ENCODE assay signal across 1 cellular context in the genomic region with DNA sequence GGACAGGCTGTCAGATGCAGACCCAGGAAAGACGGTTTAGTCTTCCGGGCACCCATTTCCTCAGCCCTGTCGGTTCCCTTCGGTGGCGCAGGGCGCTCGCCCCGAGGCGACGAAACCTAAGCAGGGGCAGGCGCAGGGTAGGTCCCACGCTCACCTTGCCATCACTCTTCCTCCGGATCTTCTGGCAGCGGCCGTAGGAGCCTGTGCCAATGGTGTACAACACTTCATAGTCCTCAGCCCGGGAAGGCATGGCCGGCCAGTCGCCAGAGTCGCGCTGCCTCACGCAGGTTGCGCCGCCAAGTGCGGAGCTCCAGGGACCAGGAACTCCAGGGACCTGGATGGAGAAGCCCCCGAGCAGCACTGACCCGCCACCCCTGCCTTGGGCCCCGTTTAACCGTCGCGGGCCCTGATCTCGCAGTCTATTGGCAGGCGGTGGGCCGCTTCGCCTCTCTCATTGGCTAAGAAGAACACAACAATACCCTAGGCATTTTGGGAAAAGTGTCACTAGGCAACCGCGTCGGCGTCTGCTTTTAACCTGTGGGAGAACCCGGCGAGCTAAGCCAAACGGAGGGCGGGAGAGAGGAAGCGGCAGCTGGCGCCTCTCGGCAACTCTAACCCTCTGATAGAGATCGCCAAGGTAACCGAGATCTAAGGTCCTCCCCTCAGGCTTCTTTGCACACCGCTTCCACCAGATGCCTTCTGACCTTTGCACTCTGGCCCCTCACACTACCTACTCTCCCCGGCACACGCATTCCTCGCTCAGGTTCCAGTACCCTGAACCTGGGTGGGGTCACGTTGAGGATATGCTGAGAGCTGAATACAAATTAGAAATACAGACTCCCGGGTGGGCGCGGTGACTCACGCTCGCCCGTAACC.
TF ChIP-seq lines count a peak whose summit lies in the region.

A gene (minus strand): TSS at position 392 of the 876 bp plus-strand sequence. CDS start 142 bp downstream, at position 250.

TF ChIP-seq in H1, 55 proteins besides CTCF, POLR2A, EP300 and RAD21:
- TF ChIP-seq YY1 (IDR thresholded peaks at IDR 0.05; ENCODE audit: low read depth, low read length): 0 out of 2 replicates have a peak, but pooled peaks have one; percentile 9
- peak; percentile 72 for TF ChIP-seq PHF8 (conservative IDR thresholded peaks at IDR 0.05; ENCODE audit: low read depth, low read length)
- TF ChIP-seq, protein P1, sequence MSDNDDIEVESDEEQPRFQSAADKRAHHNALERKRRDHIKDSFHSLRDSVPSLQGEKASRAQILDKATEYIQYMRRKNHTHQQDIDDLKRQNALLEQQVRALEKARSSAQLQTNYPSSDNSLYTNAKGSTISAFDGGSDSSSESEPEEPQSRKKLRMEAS (IDR thresholded peaks at IDR 0.05): peak; percentile 43
- peak; percentile 96 for TF ChIP-seq JUN (IDR thresholded peaks at IDR 0.05; ENCODE audit: low read depth, low read length)
- TF ChIP-seq KDM4A (IDR thresholded peaks at IDR 0.05; ENCODE audit: low read depth, low read length, severe bottlenecking): peak; percentile 73
- TF ChIP-seq SP4 (IDR thresholded peaks at IDR 0.05; ENCODE audit: low read length): no peak
- peak; percentile 100 for TF ChIP-seq JUND (IDR thresholded peaks at IDR 0.05; ENCODE audit: low read length)
- TF ChIP-seq SAP30 (IDR thresholded peaks at IDR 0.05; ENCODE audit: insufficient read depth, insufficient replicate concordance, low read length): peak; percentile 94
- peak; percentile 34; the same call in 1 of the 2 replicates for TF ChIP-seq CEBPB (IDR thresholded peaks at IDR 0.05; ENCODE audit: low read depth, low read length)
- TF ChIP-seq, protein P2, sequence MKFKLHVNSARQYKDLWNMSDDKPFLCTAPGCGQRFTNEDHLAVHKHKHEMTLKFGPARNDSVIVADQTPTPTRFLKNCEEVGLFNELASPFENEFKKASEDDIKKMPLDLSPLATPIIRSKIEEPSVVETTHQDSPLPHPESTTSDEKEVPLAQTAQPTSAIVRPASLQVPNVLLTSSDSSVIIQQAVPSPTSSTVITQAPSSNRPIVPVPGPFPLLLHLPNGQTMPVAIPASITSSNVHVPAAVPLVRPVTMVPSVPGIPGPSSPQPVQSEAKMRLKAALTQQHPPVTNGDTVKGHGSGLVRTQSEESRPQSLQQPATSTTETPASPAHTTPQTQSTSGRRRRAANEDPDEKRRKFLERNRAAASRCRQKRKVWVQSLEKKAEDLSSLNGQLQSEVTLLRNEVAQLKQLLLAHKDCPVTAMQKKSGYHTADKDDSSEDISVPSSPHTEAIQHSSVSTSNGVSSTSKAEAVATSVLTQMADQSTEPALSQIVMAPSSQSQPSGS (IDR thresholded peaks at IDR 0.05; ENCODE audit: low read length): peak; percentile 32; the same call in 1 of the 2 replicates
- TF ChIP-seq MAFK (IDR thresholded peaks at IDR 0.05; ENCODE audit: low read depth, low read length): no peak
- 0 out of 2 replicates have a peak, but pooled peaks have one; percentile 69 for TF ChIP-seq GABPA (IDR thresholded peaks at IDR 0.05; ENCODE audit: borderline replicate concordance, insufficient read depth, low read length)
- TF ChIP-seq HDAC2 (IDR thresholded peaks at IDR 0.05; ENCODE audit: borderline replicate concordance in 1 of 2, low read depth in 2 of 2, low read length in 2 of 2): peak in 1 of 2 experiments; percentile 34; a peak in 1 of 4 replicates
- TF ChIP-seq TEAD4 (IDR thresholded peaks at IDR 0.05; ENCODE audit: low read depth, low read length): no peak
- TF ChIP-seq RBBP5 (IDR thresholded peaks at IDR 0.05; ENCODE audit: borderline replicate concordance, low read depth, low read length): 0 out of 2 replicates have a peak, but pooled peaks have one; percentile 72
- TF ChIP-seq, protein P3, sequence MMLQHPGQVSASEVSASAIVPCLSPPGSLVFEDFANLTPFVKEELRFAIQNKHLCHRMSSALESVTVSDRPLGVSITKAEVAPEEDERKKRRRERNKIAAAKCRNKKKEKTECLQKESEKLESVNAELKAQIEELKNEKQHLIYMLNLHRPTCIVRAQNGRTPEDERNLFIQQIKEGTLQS (IDR thresholded peaks at IDR 0.05; ENCODE audit: insufficient read depth, low read depth, low read length): peak; percentile 97
- peak; percentile 93 for TF ChIP-seq TAF1 (IDR thresholded peaks at IDR 0.05; ENCODE audit: low read depth, low read length)
- TF ChIP-seq CHD2 (IDR thresholded peaks at IDR 0.05; ENCODE audit: low read length): peak; percentile 65; the same call in 1 of the 2 replicates
- TF ChIP-seq KDM5A (IDR thresholded peaks at IDR 0.05; ENCODE audit: low read length): peak; percentile 59; the same call in 1 of the 2 replicates
- peak; percentile 70 for TF ChIP-seq ASH2L (IDR thresholded peaks at IDR 0.05; ENCODE audit: low read length)
- peak; percentile 94 for TF ChIP-seq TBP (IDR thresholded peaks at IDR 0.05; ENCODE audit: low read depth, low read length)
- TF ChIP-seq POLR2AphosphoS5 (IDR thresholded peaks at IDR 0.05; ENCODE audit: low read depth, low read length): peak; percentile 86
- TF ChIP-seq SRF (IDR thresholded peaks at IDR 0.05; ENCODE audit: low read depth, low read length): no peak
- TF ChIP-seq CBX5 (IDR thresholded peaks at IDR 0.05; ENCODE audit: low read depth, low read length): no peak
- no peak for TF ChIP-seq EGR1 (IDR thresholded peaks at IDR 0.05; ENCODE audit: borderline replicate concordance, low read depth, low read length)
- TF ChIP-seq FOSL1 (IDR thresholded peaks at IDR 0.05; ENCODE audit: insufficient read depth, low read depth, low read length): 0 out of 2 replicates have a peak, but pooled peaks have one; percentile 64
- TF ChIP-seq NANOG (IDR thresholded peaks at IDR 0.05; ENCODE audit: insufficient read depth, low read depth, low read length, poor library complexity, severe bottlenecking): no peak
- TF ChIP-seq SP1 (IDR thresholded peaks at IDR 0.05; ENCODE audit: low read depth, low read length): peak; percentile 47
- 0 out of 2 replicates have a peak, but pooled peaks have one; percentile 10 for TF ChIP-seq TCF12 (IDR thresholded peaks at IDR 0.05; ENCODE audit: low read depth, low read length)
- TF ChIP-seq CREB1 (IDR thresholded peaks at IDR 0.05): peak; percentile 80
- TF ChIP-seq HDAC6 (IDR thresholded peaks at IDR 0.05; ENCODE audit: low read depth, low read length): no peak
- no peak for TF ChIP-seq CHD1 (IDR thresholded peaks at IDR 0.05; ENCODE audit: low read depth, low read length)
- TF ChIP-seq, protein P4, sequence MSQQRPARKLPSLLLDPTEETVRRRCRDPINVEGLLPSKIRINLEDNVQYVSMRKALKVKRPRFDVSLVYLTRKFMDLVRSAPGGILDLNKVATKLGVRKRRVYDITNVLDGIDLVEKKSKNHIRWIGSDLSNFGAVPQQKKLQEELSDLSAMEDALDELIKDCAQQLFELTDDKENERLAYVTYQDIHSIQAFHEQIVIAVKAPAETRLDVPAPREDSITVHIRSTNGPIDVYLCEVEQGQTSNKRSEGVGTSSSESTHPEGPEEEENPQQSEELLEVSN (IDR thresholded peaks at IDR 0.05): peak; percentile 32; the same call in 1 of the 2 replicates
- TF ChIP-seq TAF7 (optimal IDR thresholded peaks at IDR 0.05; ENCODE audit: borderline replicate concordance, low read depth, low read length): peak; percentile 85
- TF ChIP-seq, protein P5, sequence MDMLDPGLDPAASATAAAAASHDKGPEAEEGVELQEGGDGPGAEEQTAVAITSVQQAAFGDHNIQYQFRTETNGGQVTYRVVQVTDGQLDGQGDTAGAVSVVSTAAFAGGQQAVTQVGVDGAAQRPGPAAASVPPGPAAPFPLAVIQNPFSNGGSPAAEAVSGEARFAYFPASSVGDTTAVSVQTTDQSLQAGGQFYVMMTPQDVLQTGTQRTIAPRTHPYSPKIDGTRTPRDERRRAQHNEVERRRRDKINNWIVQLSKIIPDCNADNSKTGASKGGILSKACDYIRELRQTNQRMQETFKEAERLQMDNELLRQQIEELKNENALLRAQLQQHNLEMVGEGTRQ (IDR thresholded peaks at IDR 0.05; ENCODE audit: low read length): no peak
- peak; percentile 97 to 98 for TF ChIP-seq SIN3A (conservative IDR thresholded peaks at IDR 0.05 in 1 of 2, IDR thresholded peaks at IDR 0.05 in 1 of 2; ENCODE audit: low read depth in 1 of 2, low read length in 2 of 2)
